Comparison of ENCODE assay signal across 1 cellular context in the genomic region with DNA sequence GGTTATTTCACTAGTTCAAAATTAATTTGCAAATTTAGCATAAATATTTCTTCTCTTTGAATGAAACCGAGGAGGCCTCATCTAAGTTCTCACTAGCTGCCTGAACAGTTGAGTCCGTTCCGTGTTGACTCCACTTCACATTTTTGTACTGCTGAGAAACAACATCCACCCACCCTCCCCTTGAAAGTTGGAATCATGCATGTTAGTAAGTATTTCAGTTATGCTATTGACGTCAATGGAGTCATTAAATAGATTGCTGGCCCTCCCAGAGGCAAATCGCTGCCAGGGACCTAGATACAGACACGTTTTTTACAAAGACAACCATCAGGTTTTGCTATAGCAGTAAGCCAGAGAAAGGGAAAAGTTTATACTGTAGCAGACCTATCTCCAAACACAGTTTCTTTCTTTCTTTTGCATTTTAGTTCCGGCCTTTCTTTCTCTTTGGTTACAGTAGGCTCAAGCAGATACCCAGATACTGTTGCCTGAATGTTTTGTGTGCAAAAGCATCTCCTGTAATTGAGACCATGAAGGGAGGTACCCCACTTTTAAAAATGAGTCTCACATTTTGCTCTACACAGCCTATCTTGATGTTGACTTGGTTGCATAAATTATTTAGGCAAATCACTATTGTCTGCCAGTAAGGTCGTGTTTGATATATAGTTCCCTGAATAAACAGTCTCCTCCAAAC.
TF ChIP-seq lines count a peak whose summit lies in the region.

No MANE protein-coding gene starts in this region.

TF ChIP-seq in HEK293, 187 proteins besides CTCF, POLR2A, EP300 and RAD21 (continued from another document):
- no peak for TF ChIP-seq ZSCAN5A (tag by site-specific recombination; IDR thresholded peaks at IDR 0.05)
- TF ChIP-seq ZNF114 (tag by site-specific recombination; IDR thresholded peaks at IDR 0.05) = no peak
- TF ChIP-seq ZNF664 (tag by site-specific recombination; IDR thresholded peaks at IDR 0.05) = peak; percentile 29; the same call in 1 of the 2 replicates
- no peak for TF ChIP-seq ZNF202 (tag by site-specific recombination; IDR thresholded peaks at IDR 0.05; ENCODE audit: borderline replicate concordance)
- TF ChIP-seq SETDB1 (IDR thresholded peaks at IDR 0.05; ENCODE audit: insufficient read length, low read length) = peak; percentile 16
- no peak for TF ChIP-seq SCRT1 (tag by site-specific recombination; IDR thresholded peaks at IDR 0.05; ENCODE audit: borderline replicate concordance)
- no peak for TF ChIP-seq YY1 (tag by site-specific recombination; IDR thresholded peaks at IDR 0.05)
- 0 out of 2 replicates have a peak, but pooled peaks have one; percentile 19 for TF ChIP-seq MZF1 (tag by site-specific recombination; IDR thresholded peaks at IDR 0.05; ENCODE audit: borderline replicate concordance)
- peak; percentile 82 for TF ChIP-seq KLF10 (tag by site-specific recombination; IDR thresholded peaks at IDR 0.05)
